20 cellular contexts compared by ENCODE assay signal in genomic region chr15:90074023-90074422, GRCh38.
"Had no signal": no experiment of that assay in that cellular context is flagged by ENCODE, and none has a peak within 500 bp of the region (broad histone marks: within the 10 kb centered on the region; RNA-seq: fewer than 3 reads in every experiment).

No MANE protein-coding gene starts in this region.

- H3K27ac ChIP-seq: hepatocyte, neural progenitor cell, ovary, tibial artery, vagina had no signal

- H3K4me3 Mint-ChIP-seq: activated CD4-positive, alpha-beta T cell treated with anti-CD3 and anti-CD28 coated beads, Interleukin-2, amount 10 ng/mL, durations not matched to agents 24 days and 14 days; activated CD8-positive, alpha-beta T cell treated with anti-CD3 and anti-CD28 coated beads, Interleukin-2, amount 10 ng/mL, durations not matched to agents 7 days and 5 days; activated naive CD8-positive, alpha-beta T cell treated with anti-CD3 and anti-CD28 coated beads for 36 hours; activated T-cell treated with anti-CD3 and anti-CD28 coated beads, Interleukin-2, amount 50 U/mL, for 72 hours; mesothelial cell of epicardium; neural progenitor cell; stimulated activated memory B cell treated with anti-CD40 and anti-IgM and Interleukin-4, amounts not matched to agents 10 μg/mL and 1 μg/mL and 100 μg/mL, for 72 hours; WTC11 had no signal

- H3K27me3 Mint-ChIP-seq: activated CD4-positive, alpha-beta T cell treated with anti-CD3 and anti-CD28 coated beads, Interleukin-2, amount 10 ng/mL, durations not matched to agents 24 days and 14 days; activated naive CD8-positive, alpha-beta T cell treated with anti-CD3 and anti-CD28 coated beads for 36 hours; stimulated activated memory B cell treated with anti-CD40 and anti-IgM and Interleukin-4, amounts not matched to agents 10 μg/mL and 1 μg/mL and 100 μg/mL, for 72 hours had no signal

- H3K27me3 ChIP-seq: dorsolateral prefrontal cortex, hepatocyte, neural progenitor cell, ovary, tibial artery, vagina had no signal

- H3K9ac ChIP-seq: neural progenitor cell had no signal

- H3K27ac Mint-ChIP-seq: activated CD8-positive, alpha-beta T cell treated with anti-CD3 and anti-CD28 coated beads, Interleukin-2, amount 10 ng/mL, durations not matched to agents 7 days and 5 days; activated naive CD8-positive, alpha-beta T cell treated with anti-CD3 and anti-CD28 coated beads for 36 hours; neural progenitor cell had no signal

- H3K4me3 ChIP-seq: dorsolateral prefrontal cortex, hepatocyte, neural progenitor cell, ovary, tibial artery, vagina had no signal

- H3K9me3 Mint-ChIP-seq: activated CD4-positive, alpha-beta T cell treated with anti-CD3 and anti-CD28 coated beads, Interleukin-2, amount 10 ng/mL, durations not matched to agents 24 days and 14 days; activated naive CD8-positive, alpha-beta T cell treated with anti-CD3 and anti-CD28 coated beads for 36 hours; activated T-cell treated with anti-CD3 and anti-CD28 coated beads, Interleukin-2, amount 50 U/mL, for 72 hours; mesothelial cell of epicardium; neural progenitor cell; stimulated activated memory B cell treated with anti-CD40 and anti-IgM and Interleukin-4, amounts not matched to agents 10 μg/mL and 1 μg/mL and 100 μg/mL, for 72 hours; WTC11 had no signal

- H3K4me2 ChIP-seq: hepatocyte, neural progenitor cell had no signal

- H3K9me3 ChIP-seq: ovary, tibial artery, vagina had no signal

- ATAC-seq: activated CD8-positive, alpha-beta T cell treated with anti-CD3 and anti-CD28 coated beads, Interleukin-2, amount 10 ng/mL, durations not matched to agents 7 days and 5 days; activated T-cell treated with anti-CD3 and anti-CD28 coated beads, Interleukin-2, amount 50 U/mL, for 72 hours; esophagus mucosa; stimulated activated memory B cell treated with anti-CD40 and anti-IgM and Interleukin-4, amounts not matched to agents 10 μg/mL and 1 μg/mL and 100 μg/mL, for 72 hours; WTC11 had no signal

- DNase-seq: activated CD4-positive, alpha-beta T cell treated with anti-CD3 and anti-CD28 coated beads, Interleukin-2, amount 10 ng/mL, durations not matched to agents 24 days and 14 days; activated CD8-positive, alpha-beta memory T cell treated with anti-CD3 and anti-CD28 coated beads, Interleukin-2, amount 50 U/mL, for 48 hours; activated CD8-positive, alpha-beta T cell treated with anti-CD3 and anti-CD28 coated beads, Interleukin-2, amount 10 ng/mL, durations not matched to agents 7 days and 5 days; activated gamma-delta T cell; activated naive CD8-positive, alpha-beta T cell treated with anti-CD3 and anti-CD28 coated beads for 36 hours; activated T-cell treated with anti-CD3 and anti-CD28 coated beads, Interleukin-2, amount 50 U/mL, for 72 hours; amygdala; dorsolateral prefrontal cortex; islet precursor cell; ovary; stimulated activated CD4-positive, alpha-beta T cell treated with anti-CD3 and anti-CD28 coated beads, Interleukin-2, amount 100 ng/mL, for 48 hours; T-helper 2 cell; tibial artery had no signal

- H3K36me3 ChIP-seq: neural progenitor cell, ovary had no signal
